In the genomic region with DNA sequence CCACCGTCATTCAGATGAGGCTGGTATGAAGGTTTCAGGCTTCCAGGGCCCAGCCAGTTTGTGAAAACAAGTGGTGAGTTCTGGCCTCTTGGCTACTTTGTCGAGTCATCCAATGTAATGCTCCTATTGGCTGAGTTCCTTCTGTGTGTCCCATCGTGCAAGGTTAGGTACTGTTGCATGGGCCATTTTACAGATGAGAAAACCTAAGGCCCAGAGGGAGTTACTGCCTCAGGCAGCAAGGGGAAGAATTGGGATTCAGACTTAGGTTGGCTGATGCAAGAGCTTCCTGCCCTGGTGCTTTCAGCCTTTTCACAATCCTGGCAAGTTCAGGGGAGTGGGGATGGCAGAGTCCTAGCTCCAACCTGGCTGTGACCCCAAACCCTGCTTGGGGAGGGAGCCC, we compare ENCODE assay signal across 27 cellular contexts. TPM values are rescaled to one million over a fixed set of nuclear protein-coding genes. Genes with fewer than 3 reads are reported as not detected.
DNase-seq lines count a peak whose midpoint lies in the region; ATAC-seq, FAIRE-seq and TF ChIP-seq lines count a peak whose summit lies in the region.
"Had no signal": no experiment of that assay in that cellular context is flagged by ENCODE, and none has a peak within 500 bp of the region (broad histone marks: within the 10 kb centered on the region; RNA-seq: fewer than 3 reads in every experiment).

No MANE protein-coding gene starts in this region.

- H3K4me3 ChIP-seq in DOHH2 (ENCODE audit: low read length), result peak overlapping the region; percentile 70; the same call in 1 of the 2 replicates
- H3K4me3 ChIP-seq in OCI-LY1 (ENCODE audit: low read depth, low read length, poor library complexity, severe bottlenecking), result no peak overlapping the region
- no peak overlapping the region for H3K4me3 ChIP-seq in H1 (ENCODE audit: extremely low read depth in 1 of 4, insufficient read depth in 2 of 4, low read depth in 3 of 4, low read length in 4 of 4)
- H3K4me3 ChIP-seq in trophoblast cell (ENCODE audit: low read depth, low read length), result no peak overlapping the region
- H3K4me3 ChIP-seq in ovary, result no peak overlapping the region
- H3K4me3 ChIP-seq: A549 had no signal

- no peaks in the 10 kb centered on the region for H3K79me1 ChIP-seq in H1 (ENCODE audit: low read depth, low read length)
- H3K79me1 ChIP-seq in trophoblast cell (ENCODE audit: low read length), result no peaks in the 10 kb centered on the region

- no peak overlapping the region for H3K23ac ChIP-seq in H1 (ENCODE audit: insufficient read length)
- no peak overlapping the region for H3K23ac ChIP-seq in trophoblast cell (ENCODE audit: low read length)

- H3K27ac ChIP-seq in DOHH2 (ENCODE audit: low read depth, low read length), result peak overlapping the region; percentile 92
- peak overlapping the region; percentile 97 for H3K27ac ChIP-seq in OCI-LY1 (ENCODE audit: low read depth, low read length, poor library complexity, severe bottlenecking)
- H3K27ac ChIP-seq in H1 (ENCODE audit: low read depth, low read length), result no peak overlapping the region
- H3K27ac ChIP-seq in trophoblast cell (ENCODE audit: low read depth, low read length), result no peak overlapping the region
- H3K27ac ChIP-seq in ovary, result no peak overlapping the region
- H3K27ac ChIP-seq: A549, KMS-11 had no signal

- no peak overlapping the region for H2AFZ ChIP-seq in OCI-LY1 (ENCODE audit: low read length)
- no peak overlapping the region for H2AFZ ChIP-seq in H1 (ENCODE audit: low read length)
- H2AFZ ChIP-seq in trophoblast cell (ENCODE audit: insufficient read depth, low read length, poor library complexity), result no peak overlapping the region

- TF ChIP-seq CTCF in DOHH2 (IDR thresholded peaks at IDR 0.05; ENCODE audit: low read depth, low read length, poor library complexity, severe bottlenecking) (no peak), OCI-LY1 (IDR thresholded peaks at IDR 0.05; ENCODE audit: low read length) (no peak), H1 (IDR thresholded peaks at IDR 0.05; ENCODE audit: control extremely low read depth in 1 of 3, insufficient read depth in 1 of 3, low read depth in 1 of 3, low read length in 3 of 3) (no peak), ovary (IDR thresholded peaks at IDR 0.05) (no peak)

- H3K4ac ChIP-seq in H1 (replicated peaks; ENCODE audit: insufficient read length, low read depth, low read length), result no peak overlapping the region
- H3K4ac ChIP-seq in trophoblast cell (ENCODE audit: low read depth, low read length), result no peak overlapping the region

- no peak overlapping the region for H2BK5ac ChIP-seq in H1 (ENCODE audit: low read depth, low read length)
- H2BK5ac ChIP-seq in trophoblast cell (ENCODE audit: low read depth, low read length, poor library complexity), result peak overlapping the region; percentile 13

- POLR2A ChIA-PET in H1 (lab: Charles Lee; ENCODE audit: partially characterized antibody), result interaction anchor here (1.2 kb wide), 1 partner anchor 12 kb away, joined by 6 read pairs; no protein-coding TSS in a partner anchor

- DNase-seq in H1 (ENCODE audit: low read depth in 1 of 2, low spot score in 2 of 2), result no peak
- DNase-seq in trophoblast cell, result peak; percentile 67 to 83
- DNase-seq in GM19240 (ENCODE audit: insufficient read length, low spot score), result no peak
- no peak for DNase-seq in ovary
- DNase-seq: BE2C; Calu3; CD8-positive, alpha-beta memory T cell; DMS153; DND-41; NCI-H1105; NCI-H1436 treated with DMSO at 0.1 percent for 48 hours; NCI-H187 treated with DMSO at 0.1 percent for 48 hours; NCI-H2107; NCI-H446 treated with DMSO at 0.1 percent for 48 hours; NCI-H526; NCI-H82; SK-N-SH; T-cell had no signal

- ATAC-seq in HG03439 (IDR thresholded peaks at IDR 0.05; ENCODE audit: unreplicated experiment), result no peak
- ATAC-seq: A549, T-cell had no signal

- H2BK15ac ChIP-seq in H1 (ENCODE audit: low read length), result no peak overlapping the region

- H4K91ac ChIP-seq in H1 (replicated peaks; ENCODE audit: insufficient read length, low read length) (no peak overlapping the region), trophoblast cell (ENCODE audit: low read depth, low read length) (peak overlapping the region; percentile 60)

- no peak overlapping the region for H4K5ac ChIP-seq in H1 (ENCODE audit: insufficient read length, low read depth, low read length)

- H3K4me2 ChIP-seq in DOHH2 (ENCODE audit: low read length) (peak overlapping the region; percentile 87), OCI-LY1 (ENCODE audit: low read length) (no peak overlapping the region), H1 (ENCODE audit: insufficient read depth in 1 of 2, low read depth in 2 of 2, low read length in 2 of 2) (no peak overlapping the region; a peak in 1 of 4 replicates), trophoblast cell (ENCODE audit: low read length) (no peak overlapping the region)
- H3K4me2 ChIP-seq: A549, KMS-11, SK-N-SH had no signal

- WGBS in H1 (ENCODE audit: extremely low coverage in 1 of 2, insufficient coverage in 1 of 2, insufficient read length in 1 of 2, insufficient replicate concordance in 2 of 2, low coverage in 1 of 2, low lambda C conversion rate in 2 of 2, missing lambda C conversion rate in 1 of 2), 2 experiments, result 59% methylated on average over 3 of the region's 3 CpGs; no CpG with 5 or more reads in 1 of the 2 experiments
- no CpG with 5 or more reads among the region's 3 CpGs for WGBS in trophoblast cell (ENCODE audit: extremely low coverage, insufficient coverage, insufficient read length)
- 44 to 62% (median 53%) methylated on average over 3 of the region's 3 CpGs for WGBS in ovary, 3 donors

- no peak overlapping the region for H3K56ac ChIP-seq in H1 (replicated peaks; ENCODE audit: insufficient read length, low read depth, low read length)

- no peak overlapping the region for H2BK120ac ChIP-seq in H1 (replicated peaks; ENCODE audit: low read depth, low read length)
- peak overlapping the region; percentile 28 for H2BK120ac ChIP-seq in trophoblast cell (ENCODE audit: insufficient read depth, low read length, poor library complexity)

- H3K14ac ChIP-seq in H1 (ENCODE audit: insufficient read length) (no peak overlapping the region), trophoblast cell (ENCODE audit: low read length) (no peak overlapping the region)

- no peak overlapping the region for H2BK20ac ChIP-seq in H1 (ENCODE audit: low read length)

- H3K27me3 ChIP-seq in DOHH2 (ENCODE audit: control insufficient read depth, low read length), result no peaks in the 10 kb centered on the region
- H3K27me3 ChIP-seq in OCI-LY1 (ENCODE audit: insufficient read depth, low read length), result no peaks in the 10 kb centered on the region
- peaks cover 31 to 74% (median 63%) of the 10 kb centered on the region in 4 experiments for H3K27me3 ChIP-seq in H1 (replicated peaks in 1 of 4; ENCODE audit: control insufficient read depth in 3 of 4, extremely low read depth in 1 of 4, insufficient read depth in 3 of 4, low read length in 3 of 4)
- peaks cover 20% of the 10 kb centered on the region for H3K27me3 ChIP-seq in trophoblast cell (ENCODE audit: insufficient read depth, low read length)
- no peaks in the 10 kb centered on the region for H3K27me3 ChIP-seq in ovary

- no peak overlapping the region for H4K12ac ChIP-seq in trophoblast cell (ENCODE audit: low read depth, low read length)

- no peak overlapping the region for H2AK5ac ChIP-seq in H1 (ENCODE audit: low read depth, low read length)
- H2AK5ac ChIP-seq in trophoblast cell (ENCODE audit: low read length), result no peak overlapping the region

- peaks cover 7% of the 10 kb centered on the region; the same call in 1 of the 2 replicates for H3K23me2 ChIP-seq in H1 (ENCODE audit: low read depth, low read length)

- H2BK12ac ChIP-seq in H1 (ENCODE audit: low read depth, low read length) (no peak overlapping the region; the same call in 1 of the 2 replicates), trophoblast cell (ENCODE audit: low read length) (no peak overlapping the region)

- H4K20me1 ChIP-seq in DOHH2 (ENCODE audit: control insufficient read depth, insufficient read depth, low read depth, low read length) (no peaks in the 10 kb centered on the region), OCI-LY1 (ENCODE audit: insufficient read depth, low read length) (no peaks in the 10 kb centered on the region), H1 (replicated peaks in 1 of 2; ENCODE audit: control insufficient read depth in 1 of 2, insufficient read depth in 2 of 2, low read length in 2 of 2) (peaks cover 0 to 3% of the 10 kb centered on the region in 2 experiments)

- H3K9ac ChIP-seq in OCI-LY1 (ENCODE audit: low read length) (no peak overlapping the region; the same call in 1 of the 2 replicates), H1 (replicated peaks in 1 of 4; ENCODE audit: extremely low read depth in 1 of 4, low read depth in 3 of 4, low read length in 3 of 4) (no peak overlapping the region), trophoblast cell (ENCODE audit: low read length) (no peak overlapping the region)
- H3K9ac ChIP-seq: KMS-11, SK-N-SH had no signal

- H3K9me2 ChIP-seq in DOHH2 (replicated peaks; ENCODE audit: control insufficient read depth, low read length), result no peaks in the 10 kb centered on the region
- H3K9me2 ChIP-seq in OCI-LY1 (ENCODE audit: low read depth, low read length), result no peaks in the 10 kb centered on the region
- H3K9me2 ChIP-seq: SK-N-SH had no signal

- no peak for FAIRE-seq in H1 (lab: Jason Lieb, UNC)
- FAIRE-seq: A549, GM19239, H54, RCC 7860 had no signal

- H3K79me2 ChIP-seq in DOHH2 (ENCODE audit: control insufficient read depth, low read length) (peaks cover 11% of the 10 kb centered on the region), OCI-LY1 (ENCODE audit: insufficient read depth, low read length) (no peaks in the 10 kb centered on the region), H1 (ENCODE audit: control insufficient read depth in 1 of 2, insufficient read depth in 2 of 2, low read length in 2 of 2) (no peaks in the 10 kb centered on the region), trophoblast cell (ENCODE audit: control insufficient read depth, insufficient read depth, low read length, poor library complexity) (no peaks in the 10 kb centered on the region)

- intact Hi-C loops in ovary (cut with DNase I), result no loop called here

- H3K36me3 ChIP-seq in DOHH2 (ENCODE audit: control insufficient read depth, low read length) (peaks cover 2% of the 10 kb centered on the region; the same call in 1 of the 2 replicates), OCI-LY1 (ENCODE audit: insufficient read depth, low read length) (no peaks in the 10 kb centered on the region), H1 (ENCODE audit: control insufficient read depth in 2 of 4, insufficient read depth in 4 of 4, low read length in 3 of 4) (no peaks in the 10 kb centered on the region), trophoblast cell (ENCODE audit: control insufficient read depth in 1 of 2, insufficient read depth in 2 of 2, low read length in 2 of 2) (no peaks in the 10 kb centered on the region), ovary (no peaks in the 10 kb centered on the region)
- H3K36me3 ChIP-seq: BE2C had no signal

- CTCF ChIA-PET in H1 (lab: Charles Lee; ENCODE audit: partially characterized antibody), result interaction anchor here (0.8 to 2.1 kb wide), 7 partner anchors 8 to 154 kb away, joined by 3 to 5 read pairs (median 4); no protein-coding TSS in a partner anchor

- no peak overlapping the region for H3K18ac ChIP-seq in H1 (ENCODE audit: extremely low read depth, low read length)
- no peak overlapping the region for H3K18ac ChIP-seq in trophoblast cell (ENCODE audit: low read length)

- TF ChIP-seq POLR2A in H1 (IDR thresholded peaks at IDR 0.05; ENCODE audit: control extremely low read depth in 1 of 2, low read depth in 2 of 2, low read length in 2 of 2) (no peak), ovary (IDR thresholded peaks at IDR 0.05) (no peak)

- H3K4me1 ChIP-seq in DOHH2 (ENCODE audit: control insufficient read depth, low read length) (peaks cover 98% of the 10 kb centered on the region), OCI-LY1 (ENCODE audit: insufficient read depth, low read length, severe bottlenecking) (peaks cover 75% of the 10 kb centered on the region), H1 (replicated peaks in 1 of 4; ENCODE audit: control insufficient read depth in 3 of 4, insufficient read depth in 4 of 4, low read length in 3 of 4) (peaks cover 0 to 3% (median 2%) of the 10 kb centered on the region in 4 experiments; a peak in 3 of 7 replicates), trophoblast cell (ENCODE audit: control insufficient read depth in 1 of 2, insufficient read depth in 2 of 2, low read length in 2 of 2) (peaks cover 1 to 6% of the 10 kb centered on the region in 2 experiments), ovary (ENCODE audit: insufficient read depth) (no peaks in the 10 kb centered on the region)
- H3K4me1 ChIP-seq: A549, BE2C had no signal

- TF ChIP-seq EP300 in H1 (IDR thresholded peaks at IDR 0.05; ENCODE audit: borderline replicate concordance in 1 of 2, low read depth in 2 of 2, low read length in 2 of 2) (no peak), ovary (IDR thresholded peaks at IDR 0.05) (no peak)

- H4K8ac ChIP-seq in H1 (ENCODE audit: extremely low read depth, insufficient read depth, low read length) (peak overlapping the region; percentile 53; the same call in 1 of the 2 replicates), trophoblast cell (ENCODE audit: low read depth, low read length) (no peak overlapping the region)

- H3F3A ChIP-seq in DOHH2 (ENCODE audit: control insufficient read depth, insufficient read depth) (peaks cover 8% of the 10 kb centered on the region), OCI-LY1 (ENCODE audit: insufficient read depth, low read length) (no peaks in the 10 kb centered on the region)

- no peak for TF ChIP-seq RAD21 in H1 (IDR thresholded peaks at IDR 0.05 in 1 of 2, conservative IDR thresholded peaks at IDR 0.05 in 1 of 2; ENCODE audit: low read depth in 2 of 2, low read length in 2 of 2)

- H3K9me3 ChIP-seq in DOHH2 (ENCODE audit: control insufficient read depth, insufficient read depth, low read length) (no peaks in the 10 kb centered on the region), OCI-LY1 (ENCODE audit: low read length) (no peaks in the 10 kb centered on the region), H1 (ENCODE audit: insufficient read depth in 2 of 2, low read depth in 1 of 2, low read length in 1 of 2) (no peaks in the 10 kb centered on the region), trophoblast cell (ENCODE audit: insufficient read depth, low read depth, low read length) (peaks cover 8% of the 10 kb centered on the region), ovary (no peaks in the 10 kb centered on the region)
- H3K9me3 ChIP-seq: A549, BE2C, SK-N-SH had no signal

RNA-seq across cellular contexts. Expression of gene PITX1, which starts 17.4 kb away (rescaled TPM):
- not detected in 2 replicates for total RNA-seq in H1 (2021; fragmentation: NEBNext Ultra II Directional; extraction: Animal tissue kit (Norgen Biotek cat#: 25700))
- polyA plus RNA-seq in H1 (2011; rRNA removed) (0.03 and 0.05 TPM in 2 replicates), ovary (under 1 TPM; 0.12 to 0.45 TPM)
- 0.05 TPM for polyA plus RNA-seq in H1 (2011; cell fraction: cytosol; rRNA removed)
- polyA plus RNA-seq in H1 (2011; cell fraction: nucleus; rRNA removed), result 0.06 TPM
- polyA plus RNA-seq in H1 (2012, experiment 1 of 2), result not detected in 4 replicates
- polyA plus RNA-seq in H1 (2012, experiment 2 of 2), result not detected
- polyA plus RNA-seq in H1 (2013, experiment 1 of 2), result 0.04 TPM
- polyA plus RNA-seq in H1 (2013, experiment 2 of 2), result 0.06 TPM
- polyA minus RNA-seq in H1 (2011; rRNA and poly(A)+ RNA removed), result not detected in 2 replicates
- 0.88 TPM for polyA minus RNA-seq in H1 (2011; cell fraction: cytosol; rRNA and poly(A)+ RNA removed)
- polyA minus RNA-seq in H1 (2011; cell fraction: nucleus; rRNA and poly(A)+ RNA removed), result 0.70 TPM
- polyA plus RNA-seq in trophoblast cell (2013), result 22.0 and 23.6 TPM in 2 replicates
- 1 to 10 TPM in 2 of 7 donors, under 1 TPM in 4, not detected in 1; 0.11 to 3.1 (median 0.76) TPM for total RNA-seq in ovary
- total RNA-seq: CD8-positive, alpha-beta memory T cell had no signal
- polyA plus RNA-seq: CD14-positive monocyte; CD8-positive, alpha-beta memory T cell; SK-N-SH had no signal

Comparison
In these comparisons a context has a peak if more than half of its experiments do, and no peak if none do; other contexts are left out.
1. H3K27ac ChIP-seq: peak in DOHH2 (single experiment) and OCI-LY1 (single experiment); none in H1 (single experiment), trophoblast cell (single experiment) and ovary (0 of 2).
2. DNase-seq: peak in trophoblast cell (2 of 2); none in H1 (0 of 2), GM19240 (single experiment) and ovary (0 of 5).